In the genomic region with DNA sequence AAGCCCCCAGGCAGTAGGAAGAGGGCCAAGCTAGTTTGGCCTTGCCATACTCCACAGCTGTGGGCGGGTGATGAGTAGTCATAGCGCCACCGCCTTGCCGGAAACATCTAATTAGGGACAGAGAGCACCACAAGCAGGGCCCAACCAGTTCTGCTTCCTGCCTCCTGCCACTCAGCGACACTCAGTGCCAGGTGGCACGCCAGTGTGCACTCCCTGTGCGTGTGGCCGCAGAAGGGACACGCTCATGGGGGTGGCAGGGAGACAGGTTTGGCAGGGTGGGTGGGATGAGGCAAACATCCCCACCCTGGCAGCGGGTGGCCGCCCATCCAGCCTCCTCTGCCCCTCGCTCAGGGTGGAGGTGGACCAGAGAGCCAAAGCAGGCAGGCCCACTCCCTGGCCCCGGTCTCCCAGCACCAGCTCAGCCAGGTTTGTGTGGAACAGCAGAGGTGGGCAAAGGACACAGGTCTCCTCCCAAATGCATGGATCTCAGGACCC, we compare ENCODE assay signal across 8 cellular contexts.
DNase-seq lines count a peak whose midpoint lies in the region; ATAC-seq lines count a peak whose summit lies in the region.

No MANE protein-coding gene starts in this region.

- H3K27me3 Mint-ChIP-seq in memory B cell, result peaks cover 10% of the 10 kb centered on the region

- peak; percentile 15 for DNase-seq in activated T-cell treated with anti-CD3 and anti-CD28 coated beads for 1 hour (ENCODE audit: low read depth)
- no peak for DNase-seq in activated T-cell treated with anti-CD3 and anti-CD28 coated beads for 4 hours
- DNase-seq in activated CD4-positive, CD25-positive, alpha-beta regulatory T cell (lab: John Stamatoyannopoulos, UW), result peak; percentile 18 to 43 (median 28)
- peak in 1 of 2 donors; percentile 48 for DNase-seq in memory B cell (ENCODE audit: low spot score in 2 of 2)
- DNase-seq in NCI-H524 treated with DMSO at 0.1 percent for 48 hours (lab: John Stamatoyannopoulos, UW), result no peak
- no peak for DNase-seq in AG08395 (ENCODE audit: low spot score)

- H3K9me3 Mint-ChIP-seq in memory B cell, result no peaks in the 10 kb centered on the region

- no peaks in the 10 kb centered on the region for H3K36me3 Mint-ChIP-seq in memory B cell

- peak overlapping the region; percentile 63 for H3K27ac Mint-ChIP-seq in memory B cell

- H3K4me1 Mint-ChIP-seq in memory B cell, result peaks cover 14% of the 10 kb centered on the region

- ATAC-seq in HG03354 (IDR thresholded peaks at IDR 0.05; ENCODE audit: poor library complexity, severe bottlenecking, unreplicated experiment) (peak; percentile 82), memory B cell (ENCODE audit: low read depth) (peak; percentile 94), GM18870 (IDR thresholded peaks at IDR 0.05; ENCODE audit: unreplicated experiment) (no peak)

- H3K4me3 Mint-ChIP-seq in memory B cell, result no peak overlapping the region

Comparison
In these comparisons a context has a peak if more than half of its experiments do, and no peak if none do; other contexts are left out.
1. DNase-seq: peak in activated T-cell treated with anti-CD3 and anti-CD28 coated beads for 1 hour (single experiment) and activated CD4-positive, CD25-positive, alpha-beta regulatory T cell (4 of 4); none in activated T-cell treated with anti-CD3 and anti-CD28 coated beads for 4 hours (single experiment), NCI-H524 treated with DMSO at 0.1 percent for 48 hours (single experiment) and AG08395 (single experiment).